ENCODE assay signal across 9 cellular contexts in the genomic region with DNA sequence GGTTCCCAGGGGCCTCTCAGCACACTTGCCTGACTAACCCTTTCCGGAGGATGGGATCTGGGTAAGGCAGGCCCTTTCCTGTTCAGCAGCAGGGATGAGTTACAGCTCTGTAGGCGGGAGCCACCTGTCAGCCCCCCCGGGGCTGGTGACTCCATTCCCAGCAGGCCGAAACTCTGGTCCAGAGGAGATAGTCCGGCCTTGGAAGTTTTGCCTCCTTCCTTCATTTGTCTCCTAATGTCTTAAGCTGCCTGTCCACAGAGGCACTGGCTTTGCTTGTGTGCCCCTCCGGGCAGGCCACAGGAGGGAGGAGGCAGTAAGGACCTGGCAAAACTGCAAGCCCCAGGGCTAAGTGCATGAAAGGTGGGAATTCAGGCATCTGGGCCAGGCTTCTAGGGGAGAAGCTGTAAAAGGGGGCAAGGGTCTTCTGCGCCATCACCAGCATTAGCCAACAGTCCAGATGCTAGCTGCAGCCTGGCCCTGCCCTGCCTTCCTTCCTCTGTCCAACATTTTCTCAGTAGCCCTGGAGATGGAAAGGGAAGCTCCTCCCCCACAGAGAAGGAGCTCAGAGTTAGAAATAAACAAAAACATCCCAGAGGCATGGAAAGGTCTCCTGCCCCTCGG. TPM values are rescaled to one million over a fixed set of nuclear protein-coding genes. Genes with fewer than 3 reads are reported as not detected.
DNase-seq lines count a peak whose midpoint lies in the region; ATAC-seq and TF ChIP-seq lines count a peak whose summit lies in the region.
"Had no signal": no experiment of that assay in that cellular context is flagged by ENCODE, and none has a peak within 500 bp of the region (broad histone marks: within the 10 kb centered on the region; RNA-seq: fewer than 3 reads in every experiment).

No MANE protein-coding gene starts in this region.

- peaks cover 27% of the 10 kb centered on the region for H3F3A ChIP-seq in GM23248 (ENCODE audit: insufficient read depth)

- TF ChIP-seq POLR2A in stomach (IDR thresholded peaks at IDR 0.05), result no peak

- intact Hi-C loops in stomach (cut with DNase I; ENCODE audit: low total_unique reads), result no loop called here

- H3K9me3 Mint-ChIP-seq in immature natural killer cell, result no peaks in the 10 kb centered on the region

- H4K20me1 ChIP-seq in GM23248 (ENCODE audit: insufficient read depth), result no peaks in the 10 kb centered on the region

- peak overlapping the region; percentile 21 to 79 (median 54) for H3K4me3 Mint-ChIP-seq in immature natural killer cell

- H3K9me3 ChIP-seq in GM23248 (ENCODE audit: low read depth), result no peaks in the 10 kb centered on the region
- H3K9me3 ChIP-seq in stomach, result no peaks in the 10 kb centered on the region
- H3K9me3 ChIP-seq in HAP-1, result no peaks in the 10 kb centered on the region

- peak overlapping the region; percentile 100 for H3K9ac ChIP-seq in GM23248

- H3K36me3 Mint-ChIP-seq in immature natural killer cell, result no peaks in the 10 kb centered on the region

- H3K9me2 ChIP-seq in GM23248 (ENCODE audit: insufficient read depth), result no peaks in the 10 kb centered on the region

- H3K27ac ChIP-seq in GM23248, result peak overlapping the region; percentile 99
- peak overlapping the region; percentile 91 to 96 (median 94) for H3K27ac ChIP-seq in stomach

- peaks cover 18% of the 10 kb centered on the region for H3K79me2 ChIP-seq in GM23248 (ENCODE audit: insufficient read depth)

- H3K4me3 ChIP-seq in GM23248 (peak overlapping the region; percentile 94), stomach (peak overlapping the region; percentile 41 to 59 (median 58)), HAP-1 (no peak overlapping the region)

- ATAC-seq in HG03354 (IDR thresholded peaks at IDR 0.05; ENCODE audit: poor library complexity, severe bottlenecking, unreplicated experiment), result no peak

- H3K4me1 Mint-ChIP-seq in immature natural killer cell, result peaks cover 27 to 29% of the 10 kb centered on the region in 2 donors

- peaks cover 6 to 10% (median 7%) of the 10 kb centered on the region in 3 donors for H3K27me3 Mint-ChIP-seq in immature natural killer cell (ENCODE audit: low read depth in 3 of 3)

- no peak for TF ChIP-seq EP300 in stomach (IDR thresholded peaks at IDR 0.05)

- H3K36me3 ChIP-seq in GM23248 (ENCODE audit: low read depth), result no peaks in the 10 kb centered on the region
- no peaks in the 10 kb centered on the region for H3K36me3 ChIP-seq in stomach
- no peaks in the 10 kb centered on the region for H3K36me3 ChIP-seq in HAP-1 (replicated peaks)

- WGBS in GM23248 (ENCODE audit: low coverage in 1 of 2, low lambda C conversion rate in 2 of 2, missing lambda C conversion rate in 2 of 2), 2 experiments, result 10 to 17% methylated on average over 8 of the region's 8 CpGs
- WGBS in stomach, 5 donors, result 32 to 67% (median 53%) methylated on average over 3 to 8 of the region's 8 CpGs

- H3K27me3 ChIP-seq in GM23248 (replicated peaks; ENCODE audit: insufficient read depth), result no peaks in the 10 kb centered on the region
- H3K27me3 ChIP-seq in stomach, result peaks cover 0 to 18% (median 3%) of the 10 kb centered on the region in 3 donors
- H3K27me3 ChIP-seq in HAP-1 (ENCODE audit: low read depth), result no peaks in the 10 kb centered on the region

- no peak for TF ChIP-seq CTCF in stomach (IDR thresholded peaks at IDR 0.05)

- DNase-seq in GM23248 (peak; percentile 89), amniotic epithelial cell (ENCODE audit: low read depth) (peak; percentile 24), immature natural killer cell (no peak), stomach (peak; percentile 24), HAP-1 (ENCODE audit: low spot score in 2 of 2) (no peak), NCI-H1048 (lab: John Stamatoyannopoulos, UW) (no peak)
- no peak for DNase-seq in stimulated activated CD4-positive, alpha-beta T cell treated with anti-CD3 and anti-CD28 coated beads, Interleukin-15, amount 100 ng/mL, for 24 hours

- H3K4me2 ChIP-seq in GM23248 (ENCODE audit: unreplicated experiment), result peak overlapping the region; percentile 100

- H2AFZ ChIP-seq in GM23248, result no peak overlapping the region; the same call in 1 of the 2 replicates

- H3K27ac Mint-ChIP-seq in immature natural killer cell, result no peak overlapping the region

- H3K4me1 ChIP-seq in GM23248 (ENCODE audit: insufficient read depth) (peaks cover 45% of the 10 kb centered on the region), stomach (peaks cover 52 to 69% (median 64%) of the 10 kb centered on the region in 4 donors), HAP-1 (peaks cover 3% of the 10 kb centered on the region)

- in situ Hi-C loops in GM23248 (cut with MboI) (no loop called here), HAP-1 (cut with MboI; ENCODE audit: low sequenced_read_pairs) (no loop called here)

RNA-seq across cellular contexts. Expression of a gene that starts 1.2 kb away (rescaled TPM):
- 17.6 and 34.1 TPM in 2 replicates for total RNA-seq in GM23248 (2014; rRNA removed; shearing (Covaris generic))
- polyA plus RNA-seq in GM23248 (2016; fragmentation: Nextera tagmentation; extraction: Ambion mirVana) (175 and 184 TPM in 2 replicates), immature natural killer cell (not detected), stomach (100 to 1,000 TPM in 2 of 3 donors, 10 to 100 TPM in 1; 96.4 to 249 (median 101) TPM)
- total RNA-seq in stomach, result 10 to 100 TPM in 4 of 5 donors, 1 to 10 TPM in 1; 1.2 to 98.2 (median 28.6) TPM
- total RNA-seq: SK-MEL-5 had no signal

RNA-seq across cellular contexts. Expression of a gene that starts 11.1 kb away (rescaled TPM):
- total RNA-seq in GM23248 (2014; rRNA removed; shearing (Covaris generic)), result 1.2 and 1.8 TPM in 2 replicates
- 2.8 and 3.1 TPM in 2 replicates for polyA plus RNA-seq in GM23248 (2016; fragmentation: Nextera tagmentation; extraction: Ambion mirVana)
- polyA plus RNA-seq in immature natural killer cell, result not detected
- total RNA-seq in stomach, result 1 to 10 TPM in 4 of 5 donors, not detected in 1; 3.8 to 7.6 (median 5.6) TPM
- 10 to 100 TPM; 10.9 to 59.6 (median 26.4) TPM for polyA plus RNA-seq in stomach
- total RNA-seq: SK-MEL-5 had no signal

RNA-seq across cellular contexts. Expression of a gene that starts 12.1 kb away (rescaled TPM):
- 4.5 and 7.3 TPM in 2 replicates for total RNA-seq in GM23248 (2014; rRNA removed; shearing (Covaris generic))
- polyA plus RNA-seq in GM23248 (2016; fragmentation: Nextera tagmentation; extraction: Ambion mirVana) (1.2 and 1.5 TPM in 2 replicates), immature natural killer cell (not detected), stomach (1 to 10 TPM in 2 of 3 donors, under 1 TPM in 1; 1.00 to 5.0 (median 3.1) TPM)
- total RNA-seq in stomach, result 10 to 100 TPM in 3 of 5 donors, 1 to 10 TPM in 2; 1.8 to 40.0 (median 12.9) TPM

RNA-seq across cellular contexts. Expression of a gene that starts 50.6 kb away (rescaled TPM):
- not detected in 2 replicates for total RNA-seq in GM23248 (2014; rRNA removed; shearing (Covaris generic))
- polyA plus RNA-seq in GM23248 (2016; fragmentation: Nextera tagmentation; extraction: Ambion mirVana) (not detected in 2 replicates), immature natural killer cell (not detected), stomach (10 to 100 TPM in 1 of 3 donors, not detected in 2; 11.9 TPM)
- not detected for total RNA-seq in stomach
- total RNA-seq: SK-MEL-5 had no signal

Comparison
In these comparisons a context has a peak if more than half of its experiments do, and no peak if none do; other contexts are left out.
1. DNase-seq: peak in GM23248 (single experiment), amniotic epithelial cell (single experiment) and stomach (single experiment); none in immature natural killer cell (0 of 3), HAP-1 (0 of 2), NCI-H1048 (single experiment) and stimulated activated CD4-positive, alpha-beta T cell treated with anti-CD3 and anti-CD28 coated beads, Interleukin-15, amount 100 ng/mL, for 24 hours (single experiment).
2. RNA of a gene that starts 1.2 kb away (polyA plus RNA-seq): 175 to 184 TPM in GM23248 and 96.4 to 249 TPM in stomach; not detected in immature natural killer cell; every median in the first group is over 10 times any median in the second.